Comparison of ENCODE assay signal across 1 cellular context in genomic region chr9:23750808-23751207, GRCh38.
TF ChIP-seq lines count a peak whose summit lies in the region.

No MANE protein-coding gene starts in this region.

TF ChIP-seq in GM23338, 12 proteins besides CTCF, POLR2A, EP300 and RAD21 (continued from another document):
- TF ChIP-seq REST (IDR thresholded peaks at IDR 0.05; ENCODE audit: unreplicated experiment) (no peak), STAT1 (IDR thresholded peaks at IDR 0.05; ENCODE audit: unreplicated experiment) (no peak), NANOG (IDR thresholded peaks at IDR 0.05; ENCODE audit: borderline replicate concordance) (no peak), ETS1 (IDR thresholded peaks at IDR 0.05) (no peak), EZH2 (IDR thresholded peaks at IDR 0.05; ENCODE audit: low read depth, unreplicated experiment) (no peak), EZH2phosphoT487 (IDR thresholded peaks at IDR 0.05; ENCODE audit: unreplicated experiment) (no peak), POLR2AphosphoS5 (IDR thresholded peaks at IDR 0.05; ENCODE audit: low read depth) (no peak)
